ENCODE assay signal across 34 cellular contexts in genomic region chr5:67347821-67348220, GRCh38.
"Had no signal": no experiment of that assay in that cellular context is flagged by ENCODE, and none has a peak within 500 bp of the region (broad histone marks: within the 10 kb centered on the region; RNA-seq: fewer than 3 reads in every experiment).

No MANE protein-coding gene starts in this region.

- H3K27ac ChIP-seq: ascending aorta, brain microvascular endothelial cell, breast epithelium, VCaP had no signal

- ATAC-seq: activated CD4-positive, alpha-beta T cell treated with anti-CD3 and anti-CD28 coated beads for 36 hours; activated CD4-positive, CD25-positive, alpha-beta regulatory T cell treated with anti-CD3 and anti-CD28 coated beads, Interleukin-2, amount 50 U/mL, for 24 hours; activated CD8-positive, alpha-beta memory T cell treated with anti-CD3 and anti-CD28 coated beads, Interleukin-2, amount 10 ng/mL, durations not matched to agents 7 days and 5 days; activated CD8-positive, alpha-beta T cell treated with anti-CD3 and anti-CD28 coated beads, Interleukin-2, amount 10 ng/mL, durations not matched to agents 7 days and 5 days; activated naive CD8-positive, alpha-beta T cell treated with anti-CD3 and anti-CD28 coated beads, Interleukin-2, amount 50 U/mL, for 24 hours had no signal

- H3K9me3 ChIP-seq: ascending aorta, breast epithelium had no signal

- H3K4me3 ChIP-seq: ascending aorta, breast epithelium had no signal

- DNase-seq: activated CD4-positive, alpha-beta memory T cell treated with anti-CD3 and anti-CD28 coated beads, Interleukin-2, amount 10 ng/mL, durations not matched to agents 7 days and 5 days; activated CD4-positive, alpha-beta T cell treated with anti-CD3 and anti-CD28 coated beads for 1 hour; activated CD4-positive, alpha-beta T cell treated with anti-CD3 and anti-CD28 coated beads for 36 hours; activated CD4-positive, alpha-beta T cell treated with anti-CD3 and anti-CD28 coated beads for 48 hours; activated CD4-positive, alpha-beta T cell treated with anti-CD3 and anti-CD28 coated beads, Interleukin-2, amount 10 ng/mL, durations not matched to agents 7 days and 5 days; activated CD4-positive, alpha-beta T cell treated with anti-CD3 and anti-CD28 coated beads, Interleukin-2, amount 50 U/mL, for 48 hours; activated CD4-positive, CD25-positive, alpha-beta regulatory T cell; activated CD8-positive, alpha-beta memory T cell treated with anti-CD3 and anti-CD28 coated beads for 24 hours; activated CD8-positive, alpha-beta memory T cell treated with anti-CD3 and anti-CD28 coated beads, Interleukin-2, amount 10 ng/mL, durations not matched to agents 7 days and 5 days; activated CD8-positive, alpha-beta memory T cell treated with anti-CD3 and anti-CD28 coated beads, Interleukin-2, amount 50 U/mL, for 48 hours; activated CD8-positive, alpha-beta T cell treated with anti-CD3 and anti-CD28 coated beads, Interleukin-2, amount 10 ng/mL, durations not matched to agents 7 days and 5 days; activated effector memory CD4-positive, alpha-beta T cell treated with Interleukin-2 at 50 U/mL for 16 hours; activated gamma-delta T cell; activated naive CD4-positive, alpha-beta T cell treated with anti-CD3 and anti-CD28 coated beads, Interleukin-2, amount 10 ng/mL, durations not matched to agents 7 days and 5 days; activated naive CD4-positive, alpha-beta T cell treated with Interleukin-2 at 50 U/mL for 16 hours; activated naive CD8-positive, alpha-beta T cell treated with anti-CD3 and anti-CD28 coated beads, Interleukin-2, amount 10 ng/mL, durations not matched to agents 7 days and 5 days; activated naive CD8-positive, alpha-beta T cell treated with anti-CD3 and anti-CD28 coated beads, Interleukin-2, amount 50 U/mL, for 24 hours; activated T-cell treated with anti-CD3 and anti-CD28 coated beads, Interleukin-2, amount 50 U/mL, for 24 hours; activated T-cell treated with anti-CD3 and anti-CD28 coated beads, Interleukin-2, amount 50 U/mL, for 48 hours; amygdala; anterior cingulate cortex; brain microvascular endothelial cell; central memory CD4-positive, alpha-beta T cell; T-helper 2 cell; T-helper 9 cell had no signal

- H3K4me1 ChIP-seq: ascending aorta, breast epithelium had no signal

- H3K36me3 Mint-ChIP-seq: activated naive CD4-positive, alpha-beta T cell treated with anti-CD3 and anti-CD28 coated beads, Interleukin-2, amount 10 ng/mL, durations not matched to agents 7 days and 5 days had no signal

- H3K27me3 Mint-ChIP-seq: activated CD4-positive, alpha-beta T cell treated with anti-CD3 and anti-CD28 coated beads for 36 hours; activated naive CD8-positive, alpha-beta T cell; activated naive CD8-positive, alpha-beta T cell treated with anti-CD3 and anti-CD28 coated beads, Interleukin-2, amount 50 U/mL, for 24 hours; activated T-cell treated with anti-CD3 and anti-CD28 coated beads, Interleukin-2, amount 50 U/mL, for 24 hours had no signal

- H3K27me3 ChIP-seq: ascending aorta, brain microvascular endothelial cell, breast epithelium had no signal

- H3K36me3 ChIP-seq: ascending aorta, brain microvascular endothelial cell, breast epithelium had no signal

- H3K4me3 Mint-ChIP-seq: activated CD4-positive, alpha-beta memory T cell treated with anti-CD3 and anti-CD28 coated beads, Interleukin-2, amount 10 ng/mL, durations not matched to agents 7 days and 5 days; activated CD4-positive, alpha-beta T cell treated with anti-CD3 and anti-CD28 coated beads for 36 hours; activated CD4-positive, alpha-beta T cell treated with anti-CD3 and anti-CD28 coated beads, Interleukin-2, amount 10 ng/mL, durations not matched to agents 7 days and 5 days; activated CD8-positive, alpha-beta memory T cell treated with anti-CD3 and anti-CD28 coated beads, Interleukin-2, amount 10 ng/mL, durations not matched to agents 7 days and 5 days; activated CD8-positive, alpha-beta T cell treated with anti-CD3 and anti-CD28 coated beads, Interleukin-2, amount 10 ng/mL, durations not matched to agents 7 days and 5 days; activated naive CD4-positive, alpha-beta T cell treated with anti-CD3 and anti-CD28 coated beads, Interleukin-2, amount 10 ng/mL, durations not matched to agents 7 days and 5 days; activated naive CD4-positive, alpha-beta T cell treated with anti-CD3 and anti-CD28 coated beads, Interleukin-2, amount 50 U/mL, for 24 hours; activated naive CD8-positive, alpha-beta T cell; activated naive CD8-positive, alpha-beta T cell treated with anti-CD3 and anti-CD28 coated beads, Interleukin-2, amount 10 ng/mL, durations not matched to agents 7 days and 5 days; activated naive CD8-positive, alpha-beta T cell treated with anti-CD3 and anti-CD28 coated beads, Interleukin-2, amount 50 U/mL, for 24 hours; activated T-cell treated with anti-CD3 and anti-CD28 coated beads, Interleukin-2, amount 50 U/mL, for 24 hours; T-helper 1 cell treated with Interleukin-12 subunit alpha and Interleukin-12 subunit beta and Interleukin-4 antibody, amounts not matched to agents 30 μg/mL and 1 μg/mL, for 36 hours; T-helper 2 cell treated with Interferon-gamma antibody and Interleukin-4, amounts not matched to agents 5 μg/mL and 100 μg/mL, for 36 hours had no signal

- H3K27ac Mint-ChIP-seq: activated CD4-positive, alpha-beta memory T cell treated with anti-CD3 and anti-CD28 coated beads, Interleukin-2, amount 10 ng/mL, durations not matched to agents 7 days and 5 days; activated CD4-positive, alpha-beta T cell treated with anti-CD3 and anti-CD28 coated beads for 36 hours; activated CD4-positive, alpha-beta T cell treated with anti-CD3 and anti-CD28 coated beads, Interleukin-2, amount 10 ng/mL, durations not matched to agents 7 days and 5 days; activated CD8-positive, alpha-beta memory T cell treated with anti-CD3 and anti-CD28 coated beads, Interleukin-2, amount 10 ng/mL, durations not matched to agents 7 days and 5 days; activated CD8-positive, alpha-beta T cell treated with anti-CD3 and anti-CD28 coated beads, Interleukin-2, amount 10 ng/mL, durations not matched to agents 7 days and 5 days; activated naive CD4-positive, alpha-beta T cell treated with anti-CD3 and anti-CD28 coated beads, Interleukin-2, amount 10 ng/mL, durations not matched to agents 7 days and 5 days; activated naive CD4-positive, alpha-beta T cell treated with anti-CD3 and anti-CD28 coated beads, Interleukin-2, amount 50 U/mL, for 24 hours; activated naive CD8-positive, alpha-beta T cell; activated naive CD8-positive, alpha-beta T cell treated with anti-CD3 and anti-CD28 coated beads, Interleukin-2, amount 10 ng/mL, durations not matched to agents 7 days and 5 days; activated naive CD8-positive, alpha-beta T cell treated with anti-CD3 and anti-CD28 coated beads, Interleukin-2, amount 50 U/mL, for 24 hours; activated T-cell treated with anti-CD3 and anti-CD28 coated beads, Interleukin-2, amount 50 U/mL, for 24 hours; activated T-helper 2 cell treated with anti-CD3 and anti-CD28 coated beads, Interferon-gamma antibody, Interleukin-2, Interleukin-4, amounts not matched to agents 10 μg/mL and 5 μg/mL and 100 μg/mL, durations not matched to agents 14 hours and 24 hours and 36 hours; T-helper 1 cell treated with Interleukin-12 subunit alpha and Interleukin-12 subunit beta and Interleukin-4 antibody, amounts not matched to agents 30 μg/mL and 1 μg/mL, for 36 hours; T-helper 2 cell treated with Interferon-gamma antibody and Interleukin-4, amounts not matched to agents 5 μg/mL and 100 μg/mL, for 36 hours had no signal
